16 cellular contexts compared by ENCODE assay signal in the genomic region with DNA sequence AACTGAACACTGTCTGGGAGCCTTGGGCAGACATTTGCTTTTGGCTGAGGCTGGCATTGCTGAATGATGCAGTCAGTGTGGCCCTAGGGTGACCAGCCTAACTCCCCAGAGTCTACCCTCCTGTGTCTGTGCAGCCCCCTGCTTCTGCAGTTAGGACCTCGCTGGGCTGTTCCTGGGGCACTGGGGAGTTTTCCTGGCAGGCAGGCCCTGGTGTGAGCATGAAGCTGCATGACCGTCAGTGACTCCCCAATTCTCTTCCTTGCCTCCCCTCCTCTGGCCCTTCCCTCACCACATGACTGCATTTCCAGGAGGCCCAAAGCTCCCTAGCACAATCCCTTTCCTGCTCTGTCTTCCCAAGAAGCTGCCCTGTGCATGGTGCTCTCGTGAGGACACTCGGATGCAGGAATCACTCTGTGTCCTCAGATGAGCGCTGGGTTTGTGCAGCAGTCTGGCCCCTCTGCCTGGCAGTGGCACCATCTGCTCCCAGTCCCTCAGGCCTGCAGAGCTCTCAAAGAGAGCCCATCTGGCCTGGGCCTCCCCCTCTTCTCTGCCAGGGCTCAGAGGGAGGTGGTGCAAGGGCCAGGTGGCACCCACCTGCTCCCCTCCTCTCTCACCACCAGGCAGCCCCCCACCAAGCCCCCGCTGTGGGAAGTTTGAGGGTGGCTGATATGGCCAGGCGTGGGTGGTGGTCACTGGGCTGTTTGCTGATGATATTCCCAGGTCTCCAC.
DNase-seq lines count a peak whose midpoint lies in the region; ATAC-seq, FAIRE-seq and TF ChIP-seq lines count a peak whose summit lies in the region.
"Had no signal": no experiment of that assay in that cellular context is flagged by ENCODE, and none has a peak within 500 bp of the region (broad histone marks: within the 10 kb centered on the region; RNA-seq: fewer than 3 reads in every experiment).

No MANE protein-coding gene starts in this region.

- no peaks in the 10 kb centered on the region for H3K36me3 Mint-ChIP-seq in natural killer cell treated with Interleukin-12 subunit alpha and Interleukin-12 subunit beta and Interleukin-15 and Interleukin-18, amount 100 ng/mL, for 72 hours
- H3K36me3 Mint-ChIP-seq: naive thymus-derived CD4-positive, alpha-beta T cell; stimulated activated effector memory CD8-positive, alpha-beta T cell treated with anti-CD3 and anti-CD28 coated beads, Interleukin-12 subunit alpha, Interleukin-12 subunit beta, amount 100 ng/mL, for 72 hours had no signal

- ATAC-seq in left cardiac atrium (no peak), GM18502 (IDR thresholded peaks at IDR 0.05; ENCODE audit: poor library complexity, unreplicated experiment) (no peak), GM19324 (IDR thresholded peaks at IDR 0.05; ENCODE audit: low FRiP score, unreplicated experiment) (no peak)
- ATAC-seq in natural killer cell treated with Interleukin-12 subunit alpha and Interleukin-12 subunit beta and Interleukin-15 and Interleukin-18, amount 100 ng/mL, for 72 hours: no peak
- ATAC-seq: HepG2; naive thymus-derived CD4-positive, alpha-beta T cell; stimulated activated effector memory CD8-positive, alpha-beta T cell treated with anti-CD3 and anti-CD28 coated beads, Interleukin-12 subunit alpha, Interleukin-12 subunit beta, amount 100 ng/mL, for 72 hours had no signal

- H3K27ac ChIP-seq in left ventricle myocardium inferior (replicated peaks): peak overlapping the region; percentile 75
- H3K27ac ChIP-seq: RWPE1 had no signal

- peak; percentile 7 for FAIRE-seq in bronchial epithelial cell (lab: Jason Lieb, UNC)
- FAIRE-seq: HepG2 had no signal

- peaks cover 0 to 3% of the 10 kb centered on the region in 2 donors for H3K27me3 Mint-ChIP-seq in natural killer cell treated with Interleukin-12 subunit alpha and Interleukin-12 subunit beta and Interleukin-15 and Interleukin-18, amount 100 ng/mL, for 72 hours

- H3K36me3 ChIP-seq in left ventricle myocardium inferior (no peaks in the 10 kb centered on the region), bronchial epithelial cell (ENCODE audit: control insufficient read depth, insufficient read depth, low read length) (no peaks in the 10 kb centered on the region)

- no peak for DNase-seq in left ventricle myocardium inferior
- no peak for DNase-seq in left cardiac atrium
- DNase-seq in bronchial epithelial cell (ENCODE audit: low read depth): no peak
- DNase-seq in natural killer cell treated with Interleukin-12 subunit alpha and Interleukin-12 subunit beta and Interleukin-15 and Interleukin-18, amount 100 ng/mL, for 72 hours (ENCODE audit: low spot score): peak; percentile 58
- no peak for DNase-seq in NCI-H1417 treated with DMSO at 0.1 percent for 48 hours (lab: John Stamatoyannopoulos, UW)
- no peak for DNase-seq in NCI-H2107 treated with DMSO at 0.1 percent for 48 hours (lab: John Stamatoyannopoulos, UW; ENCODE audit: unreplicated experiment)
- DNase-seq: activated CD4-positive, alpha-beta T cell treated with anti-CD3 and anti-CD28 coated beads for 48 hours; dermis blood vessel endothelial cell; NCI-H1092; stimulated activated CD4-positive, alpha-beta T cell treated with anti-CD3 and anti-CD28 coated beads, Interleukin-4, amount 100 ng/mL, for 4 hours had no signal

- H3K4me1 Mint-ChIP-seq in natural killer cell treated with Interleukin-12 subunit alpha and Interleukin-12 subunit beta and Interleukin-15 and Interleukin-18, amount 100 ng/mL, for 72 hours (ENCODE audit: low read depth in 2 of 2): no peaks in the 10 kb centered on the region
- H3K4me1 Mint-ChIP-seq: stimulated activated effector memory CD8-positive, alpha-beta T cell treated with anti-CD3 and anti-CD28 coated beads, Interleukin-12 subunit alpha, Interleukin-12 subunit beta, amount 100 ng/mL, for 72 hours had no signal

- no peak overlapping the region for H3K4me3 Mint-ChIP-seq in natural killer cell treated with Interleukin-12 subunit alpha and Interleukin-12 subunit beta and Interleukin-15 and Interleukin-18, amount 100 ng/mL, for 72 hours
- H3K4me3 Mint-ChIP-seq: naive thymus-derived CD4-positive, alpha-beta T cell; stimulated activated effector memory CD8-positive, alpha-beta T cell treated with anti-CD3 and anti-CD28 coated beads, Interleukin-12 subunit alpha, Interleukin-12 subunit beta, amount 100 ng/mL, for 72 hours had no signal

- H3K4me1 ChIP-seq in left ventricle myocardium inferior: peaks cover 56% of the 10 kb centered on the region

- no peak overlapping the region for H3K27ac Mint-ChIP-seq in natural killer cell treated with Interleukin-12 subunit alpha and Interleukin-12 subunit beta and Interleukin-15 and Interleukin-18, amount 100 ng/mL, for 72 hours
- H3K27ac Mint-ChIP-seq: naive thymus-derived CD4-positive, alpha-beta T cell; stimulated activated effector memory CD8-positive, alpha-beta T cell treated with anti-CD3 and anti-CD28 coated beads, Interleukin-12 subunit alpha, Interleukin-12 subunit beta, amount 100 ng/mL, for 72 hours had no signal

- no peaks in the 10 kb centered on the region for H3K9me3 Mint-ChIP-seq in natural killer cell treated with Interleukin-12 subunit alpha and Interleukin-12 subunit beta and Interleukin-15 and Interleukin-18, amount 100 ng/mL, for 72 hours
- H3K9me3 Mint-ChIP-seq: naive thymus-derived CD4-positive, alpha-beta T cell; stimulated activated effector memory CD8-positive, alpha-beta T cell treated with anti-CD3 and anti-CD28 coated beads, Interleukin-12 subunit alpha, Interleukin-12 subunit beta, amount 100 ng/mL, for 72 hours had no signal

- H3K9me3 ChIP-seq in left ventricle myocardium inferior (replicated peaks): no peaks in the 10 kb centered on the region

- no peaks in the 10 kb centered on the region for H3K27me3 ChIP-seq in left ventricle myocardium inferior (ENCODE audit: low read depth)
- H3K27me3 ChIP-seq in bronchial epithelial cell (ENCODE audit: control insufficient read depth, insufficient read depth, low read length): no peaks in the 10 kb centered on the region

- TF ChIP-seq CTCF in left ventricle myocardium inferior (IDR thresholded peaks at IDR 0.05; ENCODE audit: borderline replicate concordance) (no peak), bronchial epithelial cell (IDR thresholded peaks at IDR 0.05; ENCODE audit: insufficient read depth, low read length, severe bottlenecking) (no peak)

- H3K4me3 ChIP-seq in left ventricle myocardium inferior: no peak overlapping the region
- no peak overlapping the region for H3K4me3 ChIP-seq in bronchial epithelial cell (ENCODE audit: low read depth, low read length)

- intact Hi-C loops in left ventricle myocardium inferior (cut with micrococcal nuclease) (no loop called here), left cardiac atrium (cut with DNase I) (no loop called here)
